Comparison of ENCODE assay signal across 17 cellular contexts in the genomic region with DNA sequence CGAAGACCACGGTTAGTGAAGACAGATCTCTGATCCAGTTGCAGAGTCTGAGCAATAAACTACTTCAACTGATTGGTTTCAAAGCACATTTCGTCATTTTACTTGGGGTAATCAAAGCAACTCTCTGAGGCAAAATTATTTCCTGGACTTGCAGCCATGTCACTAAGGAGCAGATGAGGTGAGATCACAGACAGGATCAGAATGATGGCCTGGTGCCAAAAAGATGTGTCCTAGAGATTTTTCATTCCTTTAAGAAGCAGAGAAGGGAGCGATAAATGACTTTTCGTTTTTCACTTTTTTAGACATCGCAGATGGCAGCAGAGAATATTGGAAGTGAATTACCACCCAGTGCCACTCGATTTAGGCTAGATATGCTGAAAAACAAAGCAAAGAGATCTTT.
A peak's percentile ranks its signal among the peaks of the same experiment; 100 is the strongest.
DNase-seq lines count a peak whose midpoint lies in the region; ATAC-seq and TF ChIP-seq lines count a peak whose summit lies in the region.
"Had no signal": no experiment of that assay in that cellular context is flagged by ENCODE, and none has a peak within 500 bp of the region (broad histone marks: within the 10 kb centered on the region; RNA-seq: fewer than 3 reads in every experiment).

No MANE protein-coding gene starts in this region.

- CTCF ChIA-PET in HEK293 (lab: Yijun Ruan, JAX), result interaction anchor here (0.6 kb wide), 1 partner anchor 322 kb away, joined by 3 read pairs; no protein-coding TSS in a partner anchor

- H3K4me3 Mint-ChIP-seq in activated T-helper 17 cell treated with anti-CD3 and anti-CD28 coated beads, Interleukin-2, amount 50 U/mL, for 72 hours, result no peak overlapping the region
- no peak overlapping the region for H3K4me3 Mint-ChIP-seq in chondrocyte (ENCODE audit: unreplicated experiment)
- H3K4me3 Mint-ChIP-seq: CD4-positive, CD25-positive, alpha-beta regulatory T cell; CD8-positive, alpha-beta memory T cell had no signal

- H3K36me3 ChIP-seq in HEK293 (ENCODE audit: control insufficient read depth in 2 of 2, insufficient read depth in 1 of 2, low read length in 2 of 2), result peaks cover 0 to 29% of the 10 kb centered on the region in 2 experiments; a peak in 1 of 3 replicates
- H3K36me3 ChIP-seq: BE2C had no signal

- no peaks in the 10 kb centered on the region for H3K27me3 Mint-ChIP-seq in activated T-helper 17 cell treated with anti-CD3 and anti-CD28 coated beads, Interleukin-2, amount 50 U/mL, for 72 hours
- no peaks in the 10 kb centered on the region for H3K27me3 Mint-ChIP-seq in chondrocyte (ENCODE audit: low read depth)
- H3K27me3 Mint-ChIP-seq: CD4-positive, CD25-positive, alpha-beta regulatory T cell; CD8-positive, alpha-beta memory T cell had no signal

- no peak overlapping the region for H3K27ac ChIP-seq in HEK293 (ENCODE audit: extremely low read depth, low read depth, low read length)

- H3K4me3 ChIP-seq in HEK293 (ENCODE audit: low read depth, low read length) (no peak overlapping the region), LNCaP clone FGC (ENCODE audit: low read depth, low read length) (no peak overlapping the region)

- TF ChIP-seq CTCF in HEK293 (tag by site-specific recombination; IDR thresholded peaks at IDR 0.05), result no peak
- TF ChIP-seq CTCF in LNCaP clone FGC (IDR thresholded peaks at IDR 0.05; ENCODE audit: control insufficient read depth, extremely low read depth, insufficient read depth), result no peak
- no peak for TF ChIP-seq CTCF in chondrocyte (IDR thresholded peaks at IDR 0.05)

- H3K9me3 ChIP-seq in HEK293 (ENCODE audit: control insufficient read depth, insufficient read depth, low read depth, low read length), result no peaks in the 10 kb centered on the region
- H3K9me3 ChIP-seq: BE2C had no signal

- peaks cover 51% of the 10 kb centered on the region for H3K36me3 Mint-ChIP-seq in activated T-helper 17 cell treated with anti-CD3 and anti-CD28 coated beads, Interleukin-2, amount 50 U/mL, for 72 hours (ENCODE audit: low read depth)
- H3K36me3 Mint-ChIP-seq in chondrocyte (ENCODE audit: low read depth), result peaks cover 23% of the 10 kb centered on the region

- no peaks in the 10 kb centered on the region; the same call in 1 of the 2 replicates for H3K4me1 ChIP-seq in HEK293 (ENCODE audit: control insufficient read depth, insufficient read depth, low read length)
- H3K4me1 ChIP-seq: BE2C had no signal

- POLR2A ChIA-PET in HEK293 (lab: Yijun Ruan, JAX), result interaction anchor here (0.6 kb wide), 1 partner anchor 330 kb away, joined by 3 read pairs; no protein-coding TSS in a partner anchor

- H3K4me1 Mint-ChIP-seq in activated T-helper 17 cell treated with anti-CD3 and anti-CD28 coated beads, Interleukin-2, amount 50 U/mL, for 72 hours, result no peaks in the 10 kb centered on the region
- H3K4me1 Mint-ChIP-seq in chondrocyte (ENCODE audit: low read depth), result no peaks in the 10 kb centered on the region
- H3K4me1 Mint-ChIP-seq: CD4-positive, CD25-positive, alpha-beta regulatory T cell; CD8-positive, alpha-beta memory T cell had no signal

- no peak for ATAC-seq in activated T-helper 17 cell treated with anti-CD3 and anti-CD28 coated beads, Interleukin-2, amount 50 U/mL, for 72 hours (replicated peaks)
- ATAC-seq in GM19467 (IDR thresholded peaks at IDR 0.05; ENCODE audit: unreplicated experiment), result no peak
- ATAC-seq in HG03097 (IDR thresholded peaks at IDR 0.05; ENCODE audit: low FRiP score, unreplicated experiment), result no peak
- ATAC-seq: HCT116 had no signal

- DNase-seq in LNCaP clone FGC (ENCODE audit: low read depth) (peak; percentile 25), kidney tubule cell (ENCODE audit: low spot score) (peak; percentile 15), chondrocyte (ENCODE audit: low spot score) (no peak)
- DNase-seq: ACHN; BE2C; C1 segment of cervical spinal cord; CD4-positive, CD25-positive, alpha-beta regulatory T cell; CD8-positive, alpha-beta memory T cell; COR-L47; DMS 273 treated with DMSO at 0.1 percent for 48 hours; GOT3; H7 had no signal

- H3K9me3 Mint-ChIP-seq in activated T-helper 17 cell treated with anti-CD3 and anti-CD28 coated beads, Interleukin-2, amount 50 U/mL, for 72 hours, result no peaks in the 10 kb centered on the region
- no peaks in the 10 kb centered on the region for H3K9me3 Mint-ChIP-seq in chondrocyte (ENCODE audit: low read depth)
- H3K9me3 Mint-ChIP-seq: CD8-positive, alpha-beta memory T cell had no signal

- H3K27ac Mint-ChIP-seq in activated T-helper 17 cell treated with anti-CD3 and anti-CD28 coated beads, Interleukin-2, amount 50 U/mL, for 72 hours, result peak overlapping the region; percentile 15
- H3K27ac Mint-ChIP-seq in chondrocyte (ENCODE audit: unreplicated experiment), result no peak overlapping the region
- H3K27ac Mint-ChIP-seq: CD8-positive, alpha-beta memory T cell had no signal

TF ChIP-seq in HEK293, 187 proteins besides CTCF, POLR2A, EP300 and RAD21:
- no peak for TF ChIP-seq MYNN (tag by site-specific recombination; IDR thresholded peaks at IDR 0.05; ENCODE audit: borderline replicate concordance)
- no peak for TF ChIP-seq ZEB2 (tag by site-specific recombination; IDR thresholded peaks at IDR 0.05)
- TF ChIP-seq ZBTB21 (tag by site-specific recombination; IDR thresholded peaks at IDR 0.05), result no peak
- 0 out of 2 replicates have a peak, but pooled peaks have one; percentile 50 for TF ChIP-seq ZNF10 (tag by site-specific recombination; IDR thresholded peaks at IDR 0.05)
TF ChIP-seq in HEK293: peak in this region for 1.
